27 cellular contexts compared by ENCODE assay signal in genomic region chr2:189876271-189876670, GRCh38.
DNase-seq lines count a peak whose midpoint lies in the region; ATAC-seq and TF ChIP-seq lines count a peak whose summit lies in the region.
"Had no signal": no experiment of that assay in that cellular context is flagged by ENCODE, and none has a peak within 500 bp of the region (broad histone marks: within the 10 kb centered on the region; RNA-seq: fewer than 3 reads in every experiment).

No MANE protein-coding gene starts in this region.

- CTCF ChIA-PET in activated CD8-positive, alpha-beta memory T cell treated with anti-CD3 and anti-CD28 coated beads, Interleukin-2, amount 10 ng/mL, durations not matched to agents 7 days and 5 days (lab: Charles Lee), result no interaction called here
- CTCF ChIA-PET in activated B cell treated with CpG ODN at 0.5 μM for 24 hours (lab: Charles Lee), result no interaction called here

- H3K4me3 Mint-ChIP-seq in activated CD8-positive, alpha-beta memory T cell treated with anti-CD3 and anti-CD28 coated beads, Interleukin-2, amount 10 ng/mL, durations not matched to agents 7 days and 5 days, result no peak overlapping the region
- H3K4me3 Mint-ChIP-seq in activated B cell treated with CpG ODN at 0.5 μM for 24 hours, result no peak overlapping the region
- no peak overlapping the region for H3K4me3 Mint-ChIP-seq in nephron progenitor cell
- H3K4me3 Mint-ChIP-seq in activated T-helper 17 cell treated with anti-CD3 and anti-CD28 coated beads, Interleukin-2, amount 50 U/mL, for 72 hours, result no peak overlapping the region
- H3K4me3 Mint-ChIP-seq: activated CD4-positive, alpha-beta T cell treated with anti-CD3 and anti-CD28 coated beads, Interleukin-2, amount 10 ng/mL, durations not matched to agents 7 days and 5 days; activated naive CD8-positive, alpha-beta T cell; endodermal cell; IgD-negative memory B cell had no signal

- no peak for DNase-seq in activated CD8-positive, alpha-beta memory T cell treated with anti-CD3 and anti-CD28 coated beads, Interleukin-2, amount 10 ng/mL, durations not matched to agents 7 days and 5 days
- no peak for DNase-seq in activated CD8-positive, alpha-beta memory T cell treated with anti-CD3 and anti-CD28 coated beads, Interleukin-2, amount 50 U/mL, for 48 hours
- peak; percentile 55 to 73 for DNase-seq in Kasumi-1 (lab: John Stamatoyannopoulos, UW)
- no peak for DNase-seq in activated B cell treated with CpG ODN at 0.5 μM for 24 hours
- DNase-seq in nephron progenitor cell, result no peak
- DNase-seq in NCI-H1092 treated with DMSO at 0.1 percent for 48 hours (lab: John Stamatoyannopoulos, UW), result no peak
- DNase-seq: activated CD4-positive, alpha-beta T cell treated with anti-CD3 and anti-CD28 coated beads, Interleukin-2, amount 10 ng/mL, durations not matched to agents 7 days and 5 days; caudate nucleus; endodermal cell; GOT3; left cardiac atrium; mesenchymal stem cell; NCI-H146; NCI-H2107; NCI-H446 treated with DMSO at 0.1 percent for 48 hours; NCI-H82; stimulated activated CD4-positive, alpha-beta T cell treated with anti-CD3 and anti-CD28 coated beads, Interleukin-12 subunit alpha, Interleukin-12 subunit beta, amount 100 ng/mL, for 4 hours; stimulated activated naive CD4-positive, alpha-beta T cell treated with Interleukin-2 at 50 U/mL for 16 hours; T-helper 9 cell; WERI-Rb-1 had no signal

- POLR2A ChIA-PET in activated B cell treated with CpG ODN at 0.5 μM for 24 hours (lab: Charles Lee), result no interaction called here

- H3K4me1 Mint-ChIP-seq in activated CD8-positive, alpha-beta memory T cell treated with anti-CD3 and anti-CD28 coated beads, Interleukin-2, amount 10 ng/mL, durations not matched to agents 7 days and 5 days, result peaks cover 16% of the 10 kb centered on the region
- peaks cover 18% of the 10 kb centered on the region for H3K4me1 Mint-ChIP-seq in activated B cell treated with CpG ODN at 0.5 μM for 24 hours
- H3K4me1 Mint-ChIP-seq in nephron progenitor cell, result peaks cover 47% of the 10 kb centered on the region
- peaks cover 10% of the 10 kb centered on the region for H3K4me1 Mint-ChIP-seq in activated T-helper 17 cell treated with anti-CD3 and anti-CD28 coated beads, Interleukin-2, amount 50 U/mL, for 72 hours

- intact Hi-C loops in activated B cell treated with CpG ODN at 0.5 μM for 24 hours (cut with micrococcal nuclease), result no loop called here

- H3K27me3 Mint-ChIP-seq in activated CD8-positive, alpha-beta memory T cell treated with anti-CD3 and anti-CD28 coated beads, Interleukin-2, amount 10 ng/mL, durations not matched to agents 7 days and 5 days, result no peaks in the 10 kb centered on the region
- H3K27me3 Mint-ChIP-seq in activated B cell treated with CpG ODN at 0.5 μM for 24 hours (no peaks in the 10 kb centered on the region), nephron progenitor cell (ENCODE audit: low read depth, poor library complexity) (no peaks in the 10 kb centered on the region)
- no peaks in the 10 kb centered on the region for H3K27me3 Mint-ChIP-seq in activated T-helper 17 cell treated with anti-CD3 and anti-CD28 coated beads, Interleukin-2, amount 50 U/mL, for 72 hours
- H3K27me3 Mint-ChIP-seq: activated CD4-positive, alpha-beta T cell treated with anti-CD3 and anti-CD28 coated beads, Interleukin-2, amount 10 ng/mL, durations not matched to agents 7 days and 5 days; activated naive CD8-positive, alpha-beta T cell; IgD-negative memory B cell had no signal

- peaks cover 54% of the 10 kb centered on the region for H3K36me3 Mint-ChIP-seq in activated CD8-positive, alpha-beta memory T cell treated with anti-CD3 and anti-CD28 coated beads, Interleukin-2, amount 10 ng/mL, durations not matched to agents 7 days and 5 days
- peaks cover 32% of the 10 kb centered on the region for H3K36me3 Mint-ChIP-seq in activated B cell treated with CpG ODN at 0.5 μM for 24 hours (ENCODE audit: low read depth)
- H3K36me3 Mint-ChIP-seq in nephron progenitor cell (ENCODE audit: low read depth), result peaks cover 69% of the 10 kb centered on the region
- peaks cover 53% of the 10 kb centered on the region for H3K36me3 Mint-ChIP-seq in activated T-helper 17 cell treated with anti-CD3 and anti-CD28 coated beads, Interleukin-2, amount 50 U/mL, for 72 hours (ENCODE audit: low read depth)

- TF ChIP-seq CTCF in activated B cell treated with CpG ODN at 0.5 μM for 24 hours (IDR thresholded peaks at IDR 0.05), result no peak
- no peak for TF ChIP-seq CTCF in nephron progenitor cell (IDR thresholded peaks at IDR 0.05)

- ATAC-seq in activated CD8-positive, alpha-beta memory T cell treated with anti-CD3 and anti-CD28 coated beads, Interleukin-2, amount 10 ng/mL, durations not matched to agents 7 days and 5 days, result no peak
- ATAC-seq in activated B cell treated with CpG ODN at 0.5 μM for 24 hours (ENCODE audit: low read depth) (no peak), GM21619 (IDR thresholded peaks at IDR 0.05; ENCODE audit: unreplicated experiment) (no peak)
- no peak for ATAC-seq in activated T-helper 17 cell treated with anti-CD3 and anti-CD28 coated beads, Interleukin-2, amount 50 U/mL, for 72 hours (replicated peaks)
- ATAC-seq: A549, left cardiac atrium, sciatic nerve, SK-N-SH treated with all-trans-retinoic acid at 6 μM for 48 hours had no signal

- H3K27ac Mint-ChIP-seq in activated CD8-positive, alpha-beta memory T cell treated with anti-CD3 and anti-CD28 coated beads, Interleukin-2, amount 10 ng/mL, durations not matched to agents 7 days and 5 days, result peak overlapping the region; percentile 66
- H3K27ac Mint-ChIP-seq in activated B cell treated with CpG ODN at 0.5 μM for 24 hours, result peak overlapping the region; percentile 1
- H3K27ac Mint-ChIP-seq in nephron progenitor cell, result peak overlapping the region; percentile 83
- H3K27ac Mint-ChIP-seq in activated T-helper 17 cell treated with anti-CD3 and anti-CD28 coated beads, Interleukin-2, amount 50 U/mL, for 72 hours, result no peak overlapping the region
- H3K27ac Mint-ChIP-seq: activated CD4-positive, alpha-beta T cell treated with anti-CD3 and anti-CD28 coated beads, Interleukin-2, amount 10 ng/mL, durations not matched to agents 7 days and 5 days; activated naive CD8-positive, alpha-beta T cell; endodermal cell had no signal

- peaks cover 2% of the 10 kb centered on the region for H3K9me3 Mint-ChIP-seq in activated CD8-positive, alpha-beta memory T cell treated with anti-CD3 and anti-CD28 coated beads, Interleukin-2, amount 10 ng/mL, durations not matched to agents 7 days and 5 days (ENCODE audit: low read depth)
- H3K9me3 Mint-ChIP-seq in activated B cell treated with CpG ODN at 0.5 μM for 24 hours (no peaks in the 10 kb centered on the region), nephron progenitor cell (peaks cover 3% of the 10 kb centered on the region)
- H3K9me3 Mint-ChIP-seq in activated T-helper 17 cell treated with anti-CD3 and anti-CD28 coated beads, Interleukin-2, amount 50 U/mL, for 72 hours, result peaks cover 3% of the 10 kb centered on the region
- H3K9me3 Mint-ChIP-seq: endodermal cell had no signal

Comparison
In these comparisons a context has a peak if more than half of its experiments do, and no peak if none do; other contexts are left out.
1. DNase-seq: peak in Kasumi-1 (2 of 2); none in activated CD8-positive, alpha-beta memory T cell treated with anti-CD3 and anti-CD28 coated beads, Interleukin-2, amount 10 ng/mL, durations not matched to agents 7 days and 5 days (single experiment), activated CD8-positive, alpha-beta memory T cell treated with anti-CD3 and anti-CD28 coated beads, Interleukin-2, amount 50 U/mL, for 48 hours (single experiment), activated B cell treated with CpG ODN at 0.5 μM for 24 hours (single experiment), nephron progenitor cell (single experiment) and NCI-H1092 treated with DMSO at 0.1 percent for 48 hours (single experiment).